8 cellular contexts compared by ENCODE assay signal in genomic region chr4:182449186-182449880, GRCh38.
DNase-seq lines count a peak whose midpoint lies in the region; ATAC-seq and TF ChIP-seq lines count a peak whose summit lies in the region.

No MANE protein-coding gene starts in this region.

- peak overlapping the region; percentile 94 for H3K27ac Mint-ChIP-seq in neural crest cell (ENCODE audit: unreplicated experiment)

- DNase-seq in 8988T, result peak; percentile 38
- peak; percentile 36 for DNase-seq in RWPE1 (ENCODE audit: low spot score)
- no peak for DNase-seq in epithelial cell of proximal tubule (ENCODE audit: low read depth)
- no peak for DNase-seq in neural crest cell (ENCODE audit: low read depth, low spot score)
- no peak for DNase-seq in occipital lobe (lab: John Stamatoyannopoulos, UW)
- no peak for DNase-seq in AG20443 (ENCODE audit: low spot score)

- TF ChIP-seq POLR2A in GM18505 (IDR thresholded peaks at IDR 0.05; ENCODE audit: borderline replicate concordance, extremely low read depth, insufficient read depth, insufficient read length), result no peak

- POLR2A ChIA-PET in RWPE1 (lab: Yijun Ruan, JAX; ENCODE audit: low non-redundant PET), result no interaction called here

- H3K4me3 ChIP-seq in epithelial cell of proximal tubule (ENCODE audit: low read depth, low read length), result peak overlapping the region; percentile 69

- ATAC-seq in GM18505 (IDR thresholded peaks at IDR 0.05; ENCODE audit: unreplicated experiment) (peak; percentile 1), GM18873 (IDR thresholded peaks at IDR 0.05; ENCODE audit: low FRiP score, unreplicated experiment) (no peak)

- peak overlapping the region; percentile 98 for H3K4me3 Mint-ChIP-seq in neural crest cell

- TF ChIP-seq CTCF in RWPE1 (conservative IDR thresholded peaks at IDR 0.05; ENCODE audit: low read depth), result no peak
- TF ChIP-seq CTCF in epithelial cell of proximal tubule (conservative IDR thresholded peaks at IDR 0.05; ENCODE audit: low read depth, low read length), result no peak
- TF ChIP-seq CTCF in neural crest cell (conservative IDR thresholded peaks at IDR 0.05), result no peak

- CTCF ChIA-PET in RWPE1 (lab: Yijun Ruan, JAX), result interaction anchor here (0.6 kb wide), 2 partner anchors 215 to 456 kb away, joined by 4 to 5 read pairs; no protein-coding TSS in a partner anchor

- no peaks in the 10 kb centered on the region for H3K9me3 Mint-ChIP-seq in neural crest cell

- no peaks in the 10 kb centered on the region for H3K36me3 Mint-ChIP-seq in neural crest cell (ENCODE audit: low read depth)

- H3K27ac ChIP-seq in RWPE1, result peak overlapping the region; percentile 76

- peaks cover 24% of the 10 kb centered on the region for H3K27me3 Mint-ChIP-seq in neural crest cell (ENCODE audit: low read depth)

- peaks cover 38% of the 10 kb centered on the region for H3K4me1 Mint-ChIP-seq in neural crest cell

Comparison
In these comparisons a context has a peak if more than half of its experiments do, and no peak if none do; other contexts are left out.
1. DNase-seq: peak in 8988T (single experiment) and RWPE1 (single experiment); none in epithelial cell of proximal tubule (single experiment), neural crest cell (single experiment), occipital lobe (single experiment) and AG20443 (single experiment).